2 cellular contexts compared by ENCODE assay signal in the genomic region with DNA sequence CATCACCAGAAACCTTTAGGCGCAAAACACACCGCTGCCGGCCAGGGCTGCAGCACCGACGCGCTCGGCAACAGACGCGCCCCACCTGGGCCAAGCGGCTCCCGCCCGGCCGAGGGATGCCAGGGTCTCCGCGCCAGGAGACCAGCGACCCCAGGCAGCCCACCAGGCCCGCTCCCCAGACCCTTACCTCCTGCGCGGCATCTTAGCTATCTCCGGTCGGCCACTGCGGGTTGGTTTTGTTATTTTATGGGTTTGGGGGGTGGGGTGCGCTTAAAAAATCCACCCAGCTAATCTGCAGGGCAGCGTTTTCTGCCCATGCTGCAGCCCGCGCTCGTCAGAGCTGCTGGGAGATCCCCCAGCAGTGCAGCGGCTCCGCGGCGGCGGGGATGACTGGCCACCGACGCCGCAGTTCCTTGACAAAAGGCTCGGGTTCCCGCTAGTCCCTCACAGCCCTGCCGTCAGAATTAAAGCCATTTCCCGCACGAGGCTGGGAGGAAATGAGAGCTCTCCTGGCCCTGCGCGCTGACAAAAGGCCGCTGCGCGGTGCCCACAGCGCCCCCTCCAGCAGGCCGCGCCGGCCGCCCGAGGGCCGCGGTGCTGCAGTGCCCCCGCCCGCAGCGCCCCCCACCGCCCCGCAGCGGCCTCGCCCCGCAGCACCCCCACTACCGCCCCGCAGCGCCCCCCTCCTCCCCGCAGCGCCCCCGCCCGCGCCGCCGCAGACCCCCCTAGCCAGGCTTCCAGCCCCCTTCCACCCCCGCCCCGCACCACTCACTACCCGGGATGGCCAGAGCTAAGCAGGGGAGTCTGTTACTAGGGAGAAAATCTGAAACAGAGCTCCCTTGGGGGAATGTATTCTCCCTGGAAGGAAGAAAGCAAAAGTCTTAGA.
TF ChIP-seq lines count a peak whose summit lies in the region.

TSS of gene ADD2 (minus strand) at position 502 of the 886 bp plus-strand sequence. CDS start 61,792 bp downstream, outside the sequence.

TF ChIP-seq in IMR-90, 13 proteins besides CTCF, POLR2A, EP300 and RAD21:
- TF ChIP-seq, protein P1, sequence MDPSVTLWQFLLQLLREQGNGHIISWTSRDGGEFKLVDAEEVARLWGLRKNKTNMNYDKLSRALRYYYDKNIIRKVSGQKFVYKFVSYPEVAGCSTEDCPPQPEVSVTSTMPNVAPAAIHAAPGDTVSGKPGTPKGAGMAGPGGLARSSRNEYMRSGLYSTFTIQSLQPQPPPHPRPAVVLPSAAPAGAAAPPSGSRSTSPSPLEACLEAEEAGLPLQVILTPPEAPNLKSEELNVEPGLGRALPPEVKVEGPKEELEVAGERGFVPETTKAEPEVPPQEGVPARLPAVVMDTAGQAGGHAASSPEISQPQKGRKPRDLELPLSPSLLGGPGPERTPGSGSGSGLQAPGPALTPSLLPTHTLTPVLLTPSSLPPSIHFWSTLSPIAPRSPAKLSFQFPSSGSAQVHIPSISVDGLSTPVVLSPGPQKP (IDR thresholded peaks at IDR 0.05; ENCODE audit: borderline replicate concordance, low read depth, low read length): no peak
- no peak for TF ChIP-seq MAZ (IDR thresholded peaks at IDR 0.05; ENCODE audit: borderline replicate concordance, low read depth, low read length)
- no peak for TF ChIP-seq FOS (IDR thresholded peaks at IDR 0.05; ENCODE audit: low read depth, low read length)
- TF ChIP-seq MAFK (IDR thresholded peaks at IDR 0.05; ENCODE audit: low read depth, low read length): no peak
- TF ChIP-seq RCOR1 (IDR thresholded peaks at IDR 0.05; ENCODE audit: insufficient replicate concordance, low read length): no peak
TF ChIP-seq in IMR-90: peak in this region for 0.

TF ChIP-seq in SK-N-SH treated with all-trans-retinoic acid at 6 μM for 48 hours, 23 proteins besides CTCF, POLR2A, EP300 and RAD21:
- TF ChIP-seq, protein P2, sequence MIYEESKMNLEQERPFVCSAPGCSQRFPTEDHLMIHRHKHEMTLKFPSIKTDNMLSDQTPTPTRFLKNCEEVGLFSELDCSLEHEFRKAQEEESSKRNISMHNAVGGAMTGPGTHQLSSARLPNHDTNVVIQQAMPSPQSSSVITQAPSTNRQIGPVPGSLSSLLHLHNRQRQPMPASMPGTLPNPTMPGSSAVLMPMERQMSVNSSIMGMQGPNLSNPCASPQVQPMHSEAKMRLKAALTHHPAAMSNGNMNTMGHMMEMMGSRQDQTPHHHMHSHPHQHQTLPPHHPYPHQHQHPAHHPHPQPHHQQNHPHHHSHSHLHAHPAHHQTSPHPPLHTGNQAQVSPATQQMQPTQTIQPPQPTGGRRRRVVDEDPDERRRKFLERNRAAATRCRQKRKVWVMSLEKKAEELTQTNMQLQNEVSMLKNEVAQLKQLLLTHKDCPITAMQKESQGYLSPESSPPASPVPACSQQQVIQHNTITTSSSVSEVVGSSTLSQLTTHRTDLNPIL (CRISPR knock-in tag; IDR thresholded peaks at IDR 0.05; ENCODE audit: low read depth): no peak
- TF ChIP-seq ZFP30 (CRISPR knock-in tag; IDR thresholded peaks at IDR 0.05) (no peak), BACH2 (CRISPR knock-in tag; IDR thresholded peaks at IDR 0.05; ENCODE audit: borderline replicate concordance) (no peak), ZC3H10 (CRISPR knock-in tag; IDR thresholded peaks at IDR 0.05) (no peak), RARB (CRISPR knock-in tag; IDR thresholded peaks at IDR 0.05) (no peak), ZNF70 (CRISPR knock-in tag; IDR thresholded peaks at IDR 0.05) (no peak)
